In the genomic region with DNA sequence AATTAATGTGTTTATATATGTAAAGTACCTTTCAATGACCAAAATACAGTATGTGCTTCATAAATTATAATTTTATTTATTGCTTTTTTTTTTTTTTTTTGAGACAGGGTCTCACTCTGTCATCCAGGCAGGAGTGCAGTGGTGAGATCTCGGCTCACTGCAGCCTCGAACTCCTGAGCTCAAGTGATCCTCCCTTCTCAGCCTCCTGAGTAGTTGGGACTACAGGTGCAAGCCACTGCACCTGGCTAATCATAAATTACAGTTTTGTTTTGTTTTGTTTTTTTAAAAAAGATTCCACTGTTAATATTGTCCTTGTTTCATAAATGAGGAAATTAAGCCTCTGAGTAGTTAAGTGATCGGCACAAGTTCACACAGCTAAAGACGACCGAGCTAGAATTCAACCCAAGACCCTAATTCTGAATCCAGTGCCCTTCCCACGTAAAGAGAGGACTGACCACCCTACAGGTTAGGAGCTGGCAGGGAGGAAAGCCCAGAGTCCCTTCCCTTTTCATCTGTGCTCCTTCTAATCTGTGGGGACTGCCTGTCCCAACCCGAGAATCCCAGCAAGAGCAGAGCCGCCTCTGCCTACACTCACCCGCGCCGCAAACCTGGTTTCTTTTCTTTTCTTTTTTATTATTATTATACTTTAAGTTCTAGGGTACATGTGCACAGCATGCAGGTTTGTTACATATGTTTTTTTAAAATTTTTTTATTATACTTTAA, we compare ENCODE assay signal across 1 cellular context.
TF ChIP-seq lines count a peak whose summit lies in the region.

No MANE protein-coding gene starts in this region.

TF ChIP-seq in IMR-90, 13 proteins besides CTCF, POLR2A, EP300 and RAD21 (continued from another document):
- TF ChIP-seq, protein P1, sequence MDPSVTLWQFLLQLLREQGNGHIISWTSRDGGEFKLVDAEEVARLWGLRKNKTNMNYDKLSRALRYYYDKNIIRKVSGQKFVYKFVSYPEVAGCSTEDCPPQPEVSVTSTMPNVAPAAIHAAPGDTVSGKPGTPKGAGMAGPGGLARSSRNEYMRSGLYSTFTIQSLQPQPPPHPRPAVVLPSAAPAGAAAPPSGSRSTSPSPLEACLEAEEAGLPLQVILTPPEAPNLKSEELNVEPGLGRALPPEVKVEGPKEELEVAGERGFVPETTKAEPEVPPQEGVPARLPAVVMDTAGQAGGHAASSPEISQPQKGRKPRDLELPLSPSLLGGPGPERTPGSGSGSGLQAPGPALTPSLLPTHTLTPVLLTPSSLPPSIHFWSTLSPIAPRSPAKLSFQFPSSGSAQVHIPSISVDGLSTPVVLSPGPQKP (IDR thresholded peaks at IDR 0.05; ENCODE audit: borderline replicate concordance, low read depth, low read length): no peak
- TF ChIP-seq RCOR1 (IDR thresholded peaks at IDR 0.05; ENCODE audit: insufficient replicate concordance, low read length): no peak
- no peak for TF ChIP-seq BHLHE40 (IDR thresholded peaks at IDR 0.05; ENCODE audit: low read depth, low read length)
- TF ChIP-seq RFX5 (IDR thresholded peaks at IDR 0.05; ENCODE audit: low read depth, low read length): no peak
- no peak for TF ChIP-seq FOS (IDR thresholded peaks at IDR 0.05; ENCODE audit: low read depth, low read length)
- TF ChIP-seq, protein P2, sequence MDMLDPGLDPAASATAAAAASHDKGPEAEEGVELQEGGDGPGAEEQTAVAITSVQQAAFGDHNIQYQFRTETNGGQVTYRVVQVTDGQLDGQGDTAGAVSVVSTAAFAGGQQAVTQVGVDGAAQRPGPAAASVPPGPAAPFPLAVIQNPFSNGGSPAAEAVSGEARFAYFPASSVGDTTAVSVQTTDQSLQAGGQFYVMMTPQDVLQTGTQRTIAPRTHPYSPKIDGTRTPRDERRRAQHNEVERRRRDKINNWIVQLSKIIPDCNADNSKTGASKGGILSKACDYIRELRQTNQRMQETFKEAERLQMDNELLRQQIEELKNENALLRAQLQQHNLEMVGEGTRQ (IDR thresholded peaks at IDR 0.05; ENCODE audit: low read depth, low read length): no peak
- TF ChIP-seq MAZ (IDR thresholded peaks at IDR 0.05; ENCODE audit: borderline replicate concordance, low read depth, low read length): no peak
- no peak for TF ChIP-seq NFE2L2 (IDR thresholded peaks at IDR 0.05; ENCODE audit: low read depth, low read length)
- no peak for TF ChIP-seq SMC3 (IDR thresholded peaks at IDR 0.05; ENCODE audit: low read depth, low read length)
- TF ChIP-seq MAFK (IDR thresholded peaks at IDR 0.05; ENCODE audit: low read depth, low read length): no peak
- no peak for TF ChIP-seq CEBPB (IDR thresholded peaks at IDR 0.05; ENCODE audit: low read depth, low read length)
- no peak for TF ChIP-seq MXI1 (IDR thresholded peaks at IDR 0.05; ENCODE audit: borderline replicate concordance, low read depth, low read length)
